ENCODE assay signal across 20 cellular contexts in the genomic region with DNA sequence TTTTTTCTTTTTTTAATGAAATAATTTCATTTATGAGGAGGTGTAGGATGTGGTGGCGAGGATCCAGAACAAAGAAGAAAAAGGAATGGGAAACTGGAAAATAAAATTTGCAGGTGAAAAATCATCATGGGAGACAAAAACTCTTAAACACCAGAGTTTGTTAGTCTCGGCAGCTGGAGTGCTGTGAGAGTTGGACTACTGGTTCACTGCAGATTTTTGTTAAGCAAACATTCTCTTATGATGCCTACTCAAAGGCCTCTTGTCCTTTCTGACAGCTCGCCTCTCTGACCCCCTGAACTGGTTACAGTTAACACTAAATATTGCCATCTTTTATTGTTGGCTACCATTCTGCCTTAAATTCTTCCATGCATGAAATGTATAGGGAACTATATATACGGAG.
DNase-seq lines count a peak whose midpoint lies in the region; ATAC-seq and TF ChIP-seq lines count a peak whose summit lies in the region.
"Had no signal": no experiment of that assay in that cellular context is flagged by ENCODE, and none has a peak within 500 bp of the region (broad histone marks: within the 10 kb centered on the region; RNA-seq: fewer than 3 reads in every experiment).

No MANE protein-coding gene starts in this region.

- H3K9ac ChIP-seq in HUES6 (ENCODE audit: low read length) = no peak overlapping the region

- peaks cover 27% of the 10 kb centered on the region for H3K4me1 ChIP-seq in HUES6 (ENCODE audit: control insufficient read depth, insufficient read depth, low read length)
- peaks cover 11 to 24% of the 10 kb centered on the region in 2 donors for H3K4me1 ChIP-seq in ascending aorta
- H3K4me1 ChIP-seq in foreskin keratinocyte = peaks cover 35% of the 10 kb centered on the region

- H3K9me3 Mint-ChIP-seq in progenitor cell of endocrine pancreas (ENCODE audit: low read depth) = peaks cover 5% of the 10 kb centered on the region
- H3K9me3 Mint-ChIP-seq in CD4-positive, alpha-beta T cell = no peaks in the 10 kb centered on the region
- H3K9me3 Mint-ChIP-seq: activated naive CD4-positive, alpha-beta T cell treated with anti-CD3 and anti-CD28 coated beads, Interleukin-2, amount 10 ng/mL, durations not matched to agents 7 days and 5 days; endodermal cell had no signal

- no peak overlapping the region for H3K4me3 Mint-ChIP-seq in progenitor cell of endocrine pancreas (ENCODE audit: low read depth)
- H3K4me3 Mint-ChIP-seq in CD4-positive, alpha-beta T cell = no peak overlapping the region
- H3K4me3 Mint-ChIP-seq: activated naive CD4-positive, alpha-beta T cell treated with anti-CD3 and anti-CD28 coated beads, Interleukin-2, amount 10 ng/mL, durations not matched to agents 7 days and 5 days; endodermal cell had no signal

- intact Hi-C loops in ascending aorta (cut with DNase I) = loop anchor here (10.0 kb wide), 3 partner anchors 656 to 1316 kb away; a partner anchor contains a TSS
- intact Hi-C loops in CD4-positive, alpha-beta T cell (cut with DNase I, micrococcal nuclease) = no loop called here

- H3K27me3 Mint-ChIP-seq in progenitor cell of endocrine pancreas = no peaks in the 10 kb centered on the region
- no peaks in the 10 kb centered on the region for H3K27me3 Mint-ChIP-seq in CD4-positive, alpha-beta T cell
- H3K27me3 Mint-ChIP-seq: activated naive CD4-positive, alpha-beta T cell treated with anti-CD3 and anti-CD28 coated beads, Interleukin-2, amount 10 ng/mL, durations not matched to agents 7 days and 5 days had no signal

- H3K36me3 Mint-ChIP-seq in progenitor cell of endocrine pancreas (ENCODE audit: insufficient read depth) = no peaks in the 10 kb centered on the region
- no peaks in the 10 kb centered on the region for H3K36me3 Mint-ChIP-seq in CD4-positive, alpha-beta T cell (ENCODE audit: low read depth)
- H3K36me3 Mint-ChIP-seq: activated naive CD4-positive, alpha-beta T cell treated with anti-CD3 and anti-CD28 coated beads, Interleukin-2, amount 10 ng/mL, durations not matched to agents 7 days and 5 days had no signal

- no peaks in the 10 kb centered on the region for H3K9me3 ChIP-seq in HUES6 (ENCODE audit: control insufficient read depth, insufficient read depth, low read depth, low read length)
- no peaks in the 10 kb centered on the region for H3K9me3 ChIP-seq in ascending aorta
- no peaks in the 10 kb centered on the region for H3K9me3 ChIP-seq in CD4-positive, alpha-beta T cell (ENCODE audit: control insufficient read depth, low read length)
- H3K9me3 ChIP-seq: mucosa of descending colon had no signal

- TF ChIP-seq CTCF in ascending aorta (IDR thresholded peaks at IDR 0.05) (no peak), foreskin keratinocyte (conservative IDR thresholded peaks at IDR 0.05) (no peak), progenitor cell of endocrine pancreas (IDR thresholded peaks at IDR 0.05; ENCODE audit: unreplicated experiment) (no peak)
- no peak for TF ChIP-seq CTCF in CD4-positive, alpha-beta T cell (IDR thresholded peaks at IDR 0.05)

- H3K27me3 ChIP-seq in HUES6 (ENCODE audit: control insufficient read depth, insufficient read depth, low read length) (no peaks in the 10 kb centered on the region), ascending aorta (no peaks in the 10 kb centered on the region), foreskin keratinocyte (no peaks in the 10 kb centered on the region)
- no peaks in the 10 kb centered on the region for H3K27me3 ChIP-seq in CD4-positive, alpha-beta T cell (ENCODE audit: control insufficient read depth, insufficient read depth, low read length)

- POLR2A ChIA-PET in CD4-positive, alpha-beta T cell (lab: Charles Lee) = no interaction called here

- H3K36me3 ChIP-seq in HUES6 (ENCODE audit: control insufficient read depth, insufficient read depth, low read length) = no peaks in the 10 kb centered on the region
- H3K36me3 ChIP-seq in ascending aorta = no peaks in the 10 kb centered on the region

- CTCF ChIA-PET in CD4-positive, alpha-beta T cell (lab: Charles Lee) = no interaction called here

- no peak for ATAC-seq in foreskin keratinocyte
- no peak for ATAC-seq in CD4-positive, alpha-beta T cell (ENCODE audit: poor library complexity)
- ATAC-seq: K562; stimulated activated naive CD8-positive, alpha-beta T cell treated with anti-CD3 and anti-CD28 coated beads, Interleukin-15, Interleukin-2, amounts not matched to agents 100 U/mL and 50 U/mL, for 24 hours had no signal

- H3K27ac Mint-ChIP-seq in progenitor cell of endocrine pancreas = peak overlapping the region; percentile 97
- H3K27ac Mint-ChIP-seq in CD4-positive, alpha-beta T cell = no peak overlapping the region
- H3K27ac Mint-ChIP-seq: activated naive CD4-positive, alpha-beta T cell treated with anti-CD3 and anti-CD28 coated beads, Interleukin-2, amount 10 ng/mL, durations not matched to agents 7 days and 5 days had no signal

- H3K27ac ChIP-seq in HUES6 (ENCODE audit: low read depth, low read length) (peak overlapping the region; percentile 57; the same call in 1 of the 2 replicates), ascending aorta (peak overlapping the region; percentile 14 to 62), foreskin keratinocyte (peak overlapping the region; percentile 24)
- H3K27ac ChIP-seq in CD4-positive, alpha-beta T cell (ENCODE audit: low read depth, low read length) = no peak overlapping the region

- DNase-seq in ascending aorta (ENCODE audit: low spot score in 2 of 2) (no peak), foreskin keratinocyte (no peak), progenitor cell of endocrine pancreas (ENCODE audit: low spot score, unreplicated experiment) (no peak), anterior cingulate cortex (lab: John Stamatoyannopoulos, UW) (no peak), NCI-H446 treated with DMSO at 0.1 percent for 48 hours (lab: John Stamatoyannopoulos, UW) (no peak)
- DNase-seq in CD4-positive, alpha-beta T cell = no peak
- DNase-seq: activated CD4-positive, alpha-beta T cell treated with anti-CD3 and anti-CD28 coated beads for 1 hour; activated CD8-positive, alpha-beta memory T cell treated with anti-CD3 and anti-CD28 coated beads for 24 hours; activated naive CD4-positive, alpha-beta T cell treated with anti-CD3 and anti-CD28 coated beads, Interleukin-2, amount 10 ng/mL, durations not matched to agents 7 days and 5 days; activated T-cell treated with anti-CD3 and anti-CD28 coated beads, Interleukin-2, amount 50 U/mL, for 48 hours; DMS79 treated with DMSO at 0.1 percent for 48 hours; NCI-H82; SIG-M5; stimulated activated CD4-positive, alpha-beta T cell treated with anti-CD3 and anti-CD28 coated beads, Interleukin-4, amount 100 ng/mL, for 1 hour; stimulated activated naive CD8-positive, alpha-beta T cell treated with anti-CD3 and anti-CD28 coated beads, Interleukin-15, Interleukin-2, amounts not matched to agents 100 U/mL and 50 U/mL, for 24 hours; T-helper 1 cell had no signal

- H3K4me3 ChIP-seq in HUES6 (ENCODE audit: low read depth, low read length) (no peak overlapping the region), ascending aorta (no peak overlapping the region)
- H3K4me3 ChIP-seq: K562, mucosa of descending colon had no signal

- H3K4me1 Mint-ChIP-seq in progenitor cell of endocrine pancreas (ENCODE audit: low read depth) = peaks cover 38% of the 10 kb centered on the region
- no peaks in the 10 kb centered on the region for H3K4me1 Mint-ChIP-seq in CD4-positive, alpha-beta T cell (ENCODE audit: low read depth)
- H3K4me1 Mint-ChIP-seq: activated naive CD4-positive, alpha-beta T cell treated with anti-CD3 and anti-CD28 coated beads, Interleukin-2, amount 10 ng/mL, durations not matched to agents 7 days and 5 days had no signal
